ENCODE assay signal across 2 cellular contexts in the genomic region with DNA sequence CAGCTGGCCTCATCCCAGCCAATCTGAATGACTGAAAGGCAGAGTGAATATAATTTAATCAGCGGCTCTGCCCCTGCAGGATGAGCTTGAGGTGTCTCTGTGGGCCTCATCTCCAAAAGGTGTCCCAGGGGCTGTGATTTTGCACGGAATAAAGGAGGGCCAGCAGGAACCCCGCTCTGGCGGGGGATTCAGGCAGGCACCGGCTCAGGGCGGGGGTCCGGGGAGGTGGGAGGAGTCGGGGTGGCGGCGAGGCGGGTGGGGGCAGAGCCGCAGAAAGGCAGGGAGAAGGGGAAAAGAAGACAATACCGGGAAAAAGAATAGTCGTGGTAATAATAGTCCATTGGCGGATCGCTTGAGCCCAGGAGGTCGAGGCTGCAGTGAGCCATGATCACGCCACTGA.
TF ChIP-seq lines count a peak whose summit lies in the region.

No MANE protein-coding gene starts in this region.

TF ChIP-seq in H1, 55 proteins besides CTCF, POLR2A, EP300 and RAD21:
- no peak for TF ChIP-seq SIX5 (IDR thresholded peaks at IDR 0.05; ENCODE audit: low read depth, low read length)
- TF ChIP-seq KDM5A (IDR thresholded peaks at IDR 0.05; ENCODE audit: low read length) = no peak
- TF ChIP-seq GTF2F1 (IDR thresholded peaks at IDR 0.05; ENCODE audit: borderline replicate concordance, low read depth, low read length) = no peak

TF ChIP-seq in HepG2, 621 proteins besides CTCF, POLR2A, EP300 and RAD21:
- TF ChIP-seq TARDBP (CRISPR knock-in tag; IDR thresholded peaks at IDR 0.05) (no peak), ARNT2 (CRISPR knock-in tag; IDR thresholded peaks at IDR 0.05; ENCODE audit: low read depth) (no peak), ZNF235 (CRISPR knock-in tag; IDR thresholded peaks at IDR 0.05; ENCODE audit: borderline replicate concordance) (no peak), ZNF333 (CRISPR knock-in tag; IDR thresholded peaks at IDR 0.05; ENCODE audit: borderline replicate concordance) (no peak), ASH2L (IDR thresholded peaks at IDR 0.05; ENCODE audit: insufficient read length, low read depth, low read length) (no peak), WIZ (CRISPR knock-in tag; IDR thresholded peaks at IDR 0.05) (no peak), SMAD3 (CRISPR knock-in tag; IDR thresholded peaks at IDR 0.05) (no peak), PITX1 (CRISPR knock-in tag; IDR thresholded peaks at IDR 0.05) (no peak), GRHL1 (CRISPR knock-in tag; conservative IDR thresholded peaks at IDR 0.05) (no peak), HES4 (CRISPR knock-in tag; IDR thresholded peaks at IDR 0.05; ENCODE audit: borderline replicate concordance) (no peak), CREBL2 (CRISPR knock-in tag; IDR thresholded peaks at IDR 0.05; ENCODE audit: borderline replicate concordance) (no peak), SRY (CRISPR knock-in tag; IDR thresholded peaks at IDR 0.05) (no peak), ZNF143 (CRISPR knock-in tag; IDR thresholded peaks at IDR 0.05) (no peak)
- TF ChIP-seq, protein P1, sequence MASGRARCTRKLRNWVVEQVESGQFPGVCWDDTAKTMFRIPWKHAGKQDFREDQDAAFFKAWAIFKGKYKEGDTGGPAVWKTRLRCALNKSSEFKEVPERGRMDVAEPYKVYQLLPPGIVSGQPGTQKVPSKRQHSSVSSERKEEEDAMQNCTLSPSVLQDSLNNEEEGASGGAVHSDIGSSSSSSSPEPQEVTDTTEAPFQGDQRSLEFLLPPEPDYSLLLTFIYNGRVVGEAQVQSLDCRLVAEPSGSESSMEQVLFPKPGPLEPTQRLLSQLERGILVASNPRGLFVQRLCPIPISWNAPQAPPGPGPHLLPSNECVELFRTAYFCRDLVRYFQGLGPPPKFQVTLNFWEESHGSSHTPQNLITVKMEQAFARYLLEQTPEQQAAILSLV (CRISPR knock-in tag; IDR thresholded peaks at IDR 0.05; ENCODE audit: borderline replicate concordance) = no peak
- TF ChIP-seq, protein P2, sequence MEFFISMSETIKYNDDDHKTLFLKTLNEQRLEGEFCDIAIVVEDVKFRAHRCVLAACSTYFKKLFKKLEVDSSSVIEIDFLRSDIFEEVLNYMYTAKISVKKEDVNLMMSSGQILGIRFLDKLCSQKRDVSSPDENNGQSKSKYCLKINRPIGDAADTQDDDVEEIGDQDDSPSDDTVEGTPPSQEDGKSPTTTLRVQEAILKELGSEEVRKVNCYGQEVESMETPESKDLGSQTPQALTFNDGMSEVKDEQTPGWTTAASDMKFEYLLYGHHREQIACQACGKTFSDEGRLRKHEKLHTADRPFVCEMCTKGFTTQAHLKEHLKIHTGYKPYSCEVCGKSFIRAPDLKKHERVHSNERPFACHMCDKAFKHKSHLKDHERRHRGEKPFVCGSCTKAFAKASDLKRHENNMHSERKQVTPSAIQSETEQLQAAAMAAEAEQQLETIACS (CRISPR knock-in tag; IDR thresholded peaks at IDR 0.05) = no peak
- TF ChIP-seq, protein P3, sequence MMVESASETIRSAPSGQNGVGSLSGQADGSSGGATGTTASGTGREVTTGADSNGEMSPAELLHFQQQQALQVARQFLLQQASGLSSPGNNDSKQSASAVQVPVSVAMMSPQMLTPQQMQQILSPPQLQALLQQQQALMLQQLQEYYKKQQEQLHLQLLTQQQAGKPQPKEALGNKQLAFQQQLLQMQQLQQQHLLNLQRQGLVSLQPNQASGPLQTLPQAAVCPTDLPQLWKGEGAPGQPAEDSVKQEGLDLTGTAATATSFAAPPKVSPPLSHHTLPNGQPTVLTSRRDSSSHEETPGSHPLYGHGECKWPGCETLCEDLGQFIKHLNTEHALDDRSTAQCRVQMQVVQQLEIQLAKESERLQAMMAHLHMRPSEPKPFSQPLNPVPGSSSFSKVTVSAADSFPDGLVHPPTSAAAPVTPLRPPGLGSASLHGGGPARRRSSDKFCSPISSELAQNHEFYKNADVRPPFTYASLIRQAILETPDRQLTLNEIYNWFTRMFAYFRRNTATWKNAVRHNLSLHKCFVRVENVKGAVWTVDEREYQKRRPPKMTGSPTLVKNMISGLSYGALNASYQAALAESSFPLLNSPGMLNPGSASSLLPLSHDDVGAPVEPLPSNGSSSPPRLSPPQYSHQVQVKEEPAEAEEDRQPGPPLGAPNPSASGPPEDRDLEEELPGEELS (CRISPR knock-in tag; IDR thresholded peaks at IDR 0.05) = no peak
- TF ChIP-seq, protein P4, sequence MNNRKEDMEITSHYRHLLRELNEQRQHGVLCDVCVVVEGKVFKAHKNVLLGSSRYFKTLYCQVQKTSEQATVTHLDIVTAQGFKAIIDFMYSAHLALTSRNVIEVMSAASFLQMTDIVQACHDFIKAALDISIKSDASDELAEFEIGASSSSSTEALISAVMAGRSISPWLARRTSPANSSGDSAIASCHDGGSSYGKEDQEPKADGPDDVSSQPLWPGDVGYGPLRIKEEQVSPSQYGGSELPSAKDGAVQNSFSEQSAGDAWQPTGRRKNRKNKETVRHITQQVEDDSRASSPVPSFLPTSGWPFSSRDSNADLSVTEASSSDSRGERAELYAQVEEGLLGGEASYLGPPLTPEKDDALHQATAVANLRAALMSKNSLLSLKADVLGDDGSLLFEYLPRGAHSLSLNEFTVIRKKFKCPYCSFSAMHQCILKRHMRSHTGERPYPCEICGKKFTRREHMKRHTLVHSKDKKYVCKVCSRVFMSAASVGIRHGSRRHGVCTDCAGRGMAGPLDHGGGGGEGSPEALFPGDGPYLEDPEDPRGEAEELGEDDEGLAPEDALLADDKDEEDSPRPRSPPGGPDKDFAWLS (CRISPR knock-in tag; IDR thresholded peaks at IDR 0.05; ENCODE audit: borderline replicate concordance) = no peak
